10 cellular contexts compared by ENCODE assay signal in genomic region chr1:184152944-184153343, GRCh38.
DNase-seq lines count a peak whose midpoint lies in the region; ATAC-seq, FAIRE-seq and TF ChIP-seq lines count a peak whose summit lies in the region.
"Had no signal": no experiment of that assay in that cellular context is flagged by ENCODE, and none has a peak within 500 bp of the region (broad histone marks: within the 10 kb centered on the region; RNA-seq: fewer than 3 reads in every experiment).

No MANE protein-coding gene starts in this region.

- TF ChIP-seq POLR2A in GM12878 (IDR thresholded peaks at IDR 0.05; ENCODE audit: low read depth, low read length) (no peak), lower leg skin (IDR thresholded peaks at IDR 0.05) (no peak), suprapubic skin (IDR thresholded peaks at IDR 0.05) (no peak)

- intact Hi-C loops in GM12878 (cut with micrococcal nuclease; ENCODE audit: unreplicated experiment), result no loop called here
- intact Hi-C loops in lower leg skin (cut with DNase I; ENCODE audit: low total_unique reads), result no loop called here

- TF ChIP-seq EP300 in SK-N-SH (IDR thresholded peaks at IDR 0.05; ENCODE audit: borderline replicate concordance in 1 of 2, low read depth in 1 of 2, low read length in 1 of 2) (no peak), GM12878 (IDR thresholded peaks at IDR 0.05; ENCODE audit: borderline replicate concordance in 1 of 2, control insufficient read depth in 1 of 2, low read depth in 2 of 2, low read length in 2 of 2) (no peak), suprapubic skin (IDR thresholded peaks at IDR 0.05) (no peak)

- FAIRE-seq in GM12878 (lab: Jason Lieb, UNC), result no peak

- no peak for TF ChIP-seq CTCF in SK-N-SH (IDR thresholded peaks at IDR 0.05)
- no peak for TF ChIP-seq CTCF in GM12878 (IDR thresholded peaks at IDR 0.05 in 2 of 3, conservative IDR thresholded peaks at IDR 0.05 in 1 of 3; ENCODE audit: control insufficient read depth in 2 of 3, extremely low read depth in 1 of 3, insufficient read depth in 1 of 3, low read depth in 3 of 3, low read length in 3 of 3)
- no peak for TF ChIP-seq CTCF in lower leg skin (IDR thresholded peaks at IDR 0.05)
- no peak for TF ChIP-seq CTCF in suprapubic skin (IDR thresholded peaks at IDR 0.05)

- 89% methylated on average over 12 of the region's 12 CpGs for WGBS in SK-N-SH (ENCODE audit: low lambda C conversion rate)
- 35% methylated on average over 12 of the region's 12 CpGs for WGBS in GM12878 (ENCODE audit: insufficient coverage, insufficient replicate concordance, low lambda C conversion rate, missing lambda C conversion rate)
- 44 to 55% methylated on average over 12 of the region's 12 CpGs for WGBS in lower leg skin, 2 donors
- 58% methylated on average over 12 of the region's 12 CpGs for WGBS in suprapubic skin

- H3K9me3 ChIP-seq in SK-N-SH (no peaks in the 10 kb centered on the region), GM12878 (replicated peaks; ENCODE audit: control insufficient read depth, insufficient read depth, low read length) (no peaks in the 10 kb centered on the region), suprapubic skin (no peaks in the 10 kb centered on the region)

- CTCF ChIA-PET in SK-N-SH (lab: Yijun Ruan, JAX) (interaction anchor here (0.7 kb wide), 1 partner anchor 523 kb away, joined by 3 read pairs; no protein-coding TSS in a partner anchor), GM12878 (lab: Yijun Ruan, JAX) (interaction anchor here (1.3 to 2.7 kb wide), 2 partner anchors 10 to 69 kb away, joined by 4 to 9 read pairs; no protein-coding TSS in a partner anchor)

- H3K4me3 ChIP-seq in SK-N-SH (ENCODE audit: low read depth in 2 of 2, low read length in 1 of 2) (no peak overlapping the region), GM12878 (no peak overlapping the region), lower leg skin (ENCODE audit: low read depth, poor library complexity, severe bottlenecking) (peak overlapping the region; percentile 2), suprapubic skin (peak overlapping the region; percentile 42)

- no peaks in the 10 kb centered on the region for H3K79me2 ChIP-seq in SK-N-SH (ENCODE audit: insufficient read depth)
- H3K79me2 ChIP-seq in GM12878 (ENCODE audit: control insufficient read depth, insufficient read depth, low read length), result no peaks in the 10 kb centered on the region

- no peaks in the 10 kb centered on the region for H3K27me3 ChIP-seq in SK-N-SH (ENCODE audit: insufficient read depth)
- H3K27me3 ChIP-seq in GM12878 (replicated peaks in 1 of 2; ENCODE audit: control insufficient read depth in 2 of 2, insufficient read depth in 2 of 2, low read length in 1 of 2), result peaks cover 0 to 7% of the 10 kb centered on the region in 2 experiments; a peak in 1 of 4 replicates
- H3K27me3 ChIP-seq in suprapubic skin, result no peaks in the 10 kb centered on the region

- peak overlapping the region; percentile 58; the same call in 1 of the 2 replicates for H2AFZ ChIP-seq in SK-N-SH (ENCODE audit: low read depth)
- no peak overlapping the region for H2AFZ ChIP-seq in GM12878 (ENCODE audit: control insufficient read depth, low read depth, low read length)

- H3K9ac ChIP-seq in SK-N-SH (no peak overlapping the region), GM12878 (ENCODE audit: control insufficient read depth, insufficient read depth, low read length) (no peak overlapping the region)

- DNase-seq in SK-N-SH (no peak), GM12878 (ENCODE audit: low read depth, low spot score) (no peak), lower leg skin (ENCODE audit: low spot score in 2 of 2) (no peak), suprapubic skin (ENCODE audit: low spot score in 2 of 2) (no peak), GF-D8 (lab: John Stamatoyannopoulos, UW) (no peak), GM19238 (ENCODE audit: insufficient read length, low spot score) (no peak), cerebellar nuclear complex (lab: John Stamatoyannopoulos, UW) (no peak)
- DNase-seq: midbrain, NCI-H1930 had no signal

- SMC1A ChIA-PET in GM12878 (lab: Charles Lee; ENCODE audit: uncharacterized antibody, unreplicated experiment), result interaction anchor here (0.6 kb wide), 1 partner anchor 709 kb away, joined by 3 read pairs; no protein-coding TSS in a partner anchor

- H3F3A ChIP-seq in SK-N-SH (replicated peaks; ENCODE audit: insufficient read depth), result no peaks in the 10 kb centered on the region

- no peaks in the 10 kb centered on the region for H4K20me1 ChIP-seq in SK-N-SH (ENCODE audit: insufficient read depth)
- no peaks in the 10 kb centered on the region for H4K20me1 ChIP-seq in GM12878 (ENCODE audit: control insufficient read depth, insufficient read depth)

- TF ChIP-seq RAD21 in SK-N-SH (IDR thresholded peaks at IDR 0.05; ENCODE audit: low read length), result no peak
- no peak for TF ChIP-seq RAD21 in GM12878 (IDR thresholded peaks at IDR 0.05; ENCODE audit: insufficient read depth, low read depth, low read length)

- in situ Hi-C loops in GM12878 (cut with MboI), result no loop called here

- RAD21 ChIA-PET in GM12878 (lab: Charles Lee; ENCODE audit: unreplicated experiment), result no interaction called here

- H3K4me2 ChIP-seq in SK-N-SH (peak overlapping the region; percentile 55), GM12878 (ENCODE audit: control insufficient read depth, insufficient read depth) (no peak overlapping the region)

- POLR2A ChIA-PET in SK-N-SH (lab: Yijun Ruan, JAX), result no interaction called here
- POLR2A ChIA-PET in GM12878 (lab: Charles Lee), result no interaction called here

- BruUV-seq in GM12878 (replicated peaks; lab: Mats Ljungman, UMichigan), result no TSS peak

- peak overlapping the region in 1 of 2 experiments; percentile 40; a peak in 1 of 4 replicates for H3K27ac ChIP-seq in SK-N-SH (ENCODE audit: low read depth in 2 of 2, low read length in 1 of 2)
- no peak overlapping the region for H3K27ac ChIP-seq in GM12878 (ENCODE audit: control insufficient read depth, insufficient read depth)
- H3K27ac ChIP-seq in suprapubic skin, result peak overlapping the region; percentile 53

- ATAC-seq in SK-N-SH treated with all-trans-retinoic acid at 6 μM for 48 hours (no peak), GM12878 (peak; percentile 19)

- H3K4me1 ChIP-seq in SK-N-SH (ENCODE audit: control insufficient read depth in 1 of 2, insufficient read depth in 2 of 2, low read depth in 1 of 2, low read length in 1 of 2) (peaks cover 6 to 38% of the 10 kb centered on the region in 2 experiments; a peak in 2 of 4 replicates), GM12878 (ENCODE audit: control insufficient read depth, insufficient read depth, low read length) (no peaks in the 10 kb centered on the region), suprapubic skin (peaks cover 25% of the 10 kb centered on the region)

- no peaks in the 10 kb centered on the region for H3K36me3 ChIP-seq in SK-N-SH (replicated peaks in 1 of 2; ENCODE audit: control insufficient read depth in 1 of 2, insufficient read depth in 2 of 2, low read length in 1 of 2)
- H3K36me3 ChIP-seq in GM12878 (ENCODE audit: control insufficient read depth in 2 of 2, insufficient read depth in 2 of 2, low read length in 1 of 2), result no peaks in the 10 kb centered on the region
- H3K36me3 ChIP-seq in suprapubic skin, result no peaks in the 10 kb centered on the region

- H3K9me2 ChIP-seq in SK-N-SH, result no peaks in the 10 kb centered on the region

TF ChIP-seq in SK-N-SH, 30 proteins besides CTCF, POLR2A, EP300 and RAD21:
- no peak for TF ChIP-seq RCOR1 (IDR thresholded peaks at IDR 0.05; ENCODE audit: low read length)
- no peak for TF ChIP-seq SIN3A (IDR thresholded peaks at IDR 0.05; ENCODE audit: borderline replicate concordance, low read depth, low read length)
- TF ChIP-seq MAX (IDR thresholded peaks at IDR 0.05; ENCODE audit: low read depth), result no peak

TF ChIP-seq in SK-N-SH treated with all-trans-retinoic acid at 6 μM for 48 hours, 23 proteins besides CTCF, POLR2A, EP300 and RAD21:
- TF ChIP-seq CREB5 (CRISPR knock-in tag; IDR thresholded peaks at IDR 0.05; ENCODE audit: low read depth) (no peak), ISL1 (CRISPR knock-in tag; IDR thresholded peaks at IDR 0.05) (no peak)

TF ChIP-seq in GM12878, 131 proteins besides CTCF, POLR2A, EP300 and RAD21 (continues in another document):
- TF ChIP-seq CEBPZ (IDR thresholded peaks at IDR 0.05; ENCODE audit: low read depth, low read length) (no peak), SRF (IDR thresholded peaks at IDR 0.05; ENCODE audit: low read depth in 2 of 2, low read length in 2 of 2) (no peak), EED (IDR thresholded peaks at IDR 0.05; ENCODE audit: low read depth) (no peak), SMC3 (IDR thresholded peaks at IDR 0.05; ENCODE audit: borderline replicate concordance, low read length) (no peak), NR2F1 (conservative IDR thresholded peaks at IDR 0.05) (no peak), USF1 (IDR thresholded peaks at IDR 0.05; ENCODE audit: borderline replicate concordance, extremely low read length, insufficient read depth, low read depth, low read length) (no peak), NRF1 (conservative IDR thresholded peaks at IDR 0.05; ENCODE audit: low read depth, low read length) (no peak)

Comparison
In these comparisons a context has a peak if more than half of its experiments do, and no peak if none do; other contexts are left out.
1. H3K4me3 ChIP-seq: peak in lower leg skin (single experiment) and suprapubic skin (single experiment); none in SK-N-SH (0 of 2) and GM12878 (single experiment).